In genomic region chr1:99595441-99595840, GRCh38 we compare ENCODE assay signal across 9 cellular contexts. TPM values are rescaled to one million over a fixed set of nuclear protein-coding genes. Genes with fewer than 3 reads are reported as not detected.
"Had no signal": no experiment of that assay in that cellular context is flagged by ENCODE, and none has a peak within 500 bp of the region (broad histone marks: within the 10 kb centered on the region; RNA-seq: fewer than 3 reads in every experiment).

No MANE protein-coding gene starts in this region.

- H3K4me3 ChIP-seq: GM23248, HAP-1 had no signal

- H3K27ac ChIP-seq: GM23248, HL-60 had no signal

- ATAC-seq: HCT116, HepG2 had no signal

- H3K4me1 ChIP-seq: HAP-1 had no signal

- H3K36me3 ChIP-seq: HAP-1 had no signal

- FAIRE-seq: HepG2 had no signal

- H3K9ac ChIP-seq: GM23248 had no signal

- H2AFZ ChIP-seq: GM23248 had no signal

- DNase-seq: GM23248, GOT3, H7, HFFc6, KBM-7 had no signal

- H3K9me3 ChIP-seq: HAP-1 had no signal

RNA-seq across cellular contexts. Expression of gene PALMD, which starts 50.5 kb away (rescaled TPM):
- total RNA-seq: H7, HFFc6 had no signal
